ENCODE assay signal across 8 cellular contexts in the genomic region with DNA sequence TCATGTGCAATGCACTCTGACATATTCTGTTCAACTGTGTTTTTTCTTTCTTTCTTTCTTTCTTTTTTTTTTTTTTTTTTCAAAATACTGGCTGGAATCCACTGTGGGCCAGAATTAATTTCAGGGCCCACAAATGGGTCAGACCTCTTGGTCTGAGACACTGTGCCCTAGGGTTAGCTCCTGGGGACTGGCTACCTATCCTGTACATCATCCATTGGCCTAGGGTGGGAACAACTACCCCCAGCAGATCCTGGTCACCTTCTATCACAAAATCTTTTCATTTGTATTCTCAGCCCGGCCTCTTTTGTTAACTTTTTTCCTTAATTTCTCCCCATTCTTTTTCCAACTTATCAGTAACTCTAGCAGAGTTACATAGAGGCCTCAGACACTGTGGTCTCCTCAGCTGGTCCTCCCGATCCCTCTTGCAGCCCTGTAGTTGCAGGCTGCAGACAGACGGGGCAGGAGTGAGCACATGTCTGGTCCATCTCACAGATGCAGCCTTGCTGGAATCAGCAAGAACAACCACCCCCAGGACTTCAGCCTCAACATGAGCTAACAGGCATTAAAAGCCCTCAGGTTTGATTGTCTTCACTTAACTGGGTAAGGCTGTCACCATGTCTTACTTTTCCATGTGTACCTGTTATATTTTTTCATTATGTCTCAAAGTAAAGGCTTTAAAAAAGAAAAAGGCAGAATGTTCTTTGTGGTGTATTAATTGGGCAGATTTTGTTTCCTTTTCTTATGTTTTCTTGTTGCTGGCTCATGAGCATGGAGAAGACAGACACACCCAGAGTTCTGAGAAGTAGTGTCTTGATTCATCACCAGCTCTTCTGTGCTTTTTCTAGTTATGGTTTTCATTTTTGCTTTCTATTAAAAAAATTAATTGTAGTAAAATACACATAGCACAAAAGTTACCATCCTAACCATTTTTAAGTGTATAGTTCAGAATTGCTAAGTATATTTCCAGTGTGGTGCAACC. TPM values are rescaled to one million over a fixed set of nuclear protein-coding genes. Genes with fewer than 3 reads are reported as not detected.
A peak's percentile ranks its signal among the peaks of the same experiment; 100 is the strongest.
DNase-seq lines count a peak whose midpoint lies in the region; ATAC-seq lines count a peak whose summit lies in the region.

No MANE protein-coding gene starts in this region.

- peak overlapping the region; percentile 16 for H3K27ac Mint-ChIP-seq in activated naive CD8-positive, alpha-beta T cell

- DNase-seq in ELF-1 (ENCODE audit: low read depth, low spot score) (peak; percentile 67), HPDE6-E6E7 (ENCODE audit: extremely low spot score) (peak; percentile 39), SK-N-DZ (ENCODE audit: low spot score) (peak; percentile 68), left ventricle myocardium superior (peak; percentile 73), epidermal melanocyte (ENCODE audit: insufficient read length, low spot score) (no peak)
- DNase-seq in stimulated activated CD4-positive, alpha-beta T cell treated with anti-CD3 and anti-CD28 coated beads, Interleukin-12 subunit alpha, Interleukin-12 subunit beta, amount 100 ng/mL, for 4 hours: peak; percentile 25

- H3K9me3 Mint-ChIP-seq in activated naive CD8-positive, alpha-beta T cell (ENCODE audit: low read depth): no peaks in the 10 kb centered on the region

- H3K36me3 Mint-ChIP-seq in activated naive CD8-positive, alpha-beta T cell: no peaks in the 10 kb centered on the region

- H3K4me3 Mint-ChIP-seq in activated naive CD8-positive, alpha-beta T cell: no peak overlapping the region

- intact Hi-C loops in left ventricle myocardium superior (cut with micrococcal nuclease): no loop called here

- ATAC-seq in GM21515 (IDR thresholded peaks at IDR 0.05; ENCODE audit: unreplicated experiment) (peak; percentile 98), left ventricle myocardium superior (peak; percentile 88)

- H3K4me1 Mint-ChIP-seq in activated naive CD8-positive, alpha-beta T cell (ENCODE audit: low read depth): peaks cover 41% of the 10 kb centered on the region

- H3K27me3 Mint-ChIP-seq in activated naive CD8-positive, alpha-beta T cell: no peaks in the 10 kb centered on the region

RNA-seq across cellular contexts. Expression of gene TXLNB, which starts 41.2 kb away (rescaled TPM):
- 0.02 TPM in 1 of 2 replicates, not detected in the other for polyA plus RNA-seq in SK-N-DZ (2014; cell fraction: cytosol; rRNA removed)
- polyA plus RNA-seq in SK-N-DZ (2014; cell fraction: nucleus; rRNA removed): 0.05 TPM in 1 of 2 replicates, not detected in the other
- total RNA-seq in left ventricle myocardium superior: 133 TPM
